ENCODE assay signal across 25 cellular contexts in genomic region chr6:134015719-134016557, GRCh38. TPM values are rescaled to one million over a fixed set of nuclear protein-coding genes. Genes with fewer than 3 reads are reported as not detected.
"Had no signal": no experiment of that assay in that cellular context is flagged by ENCODE, and none has a peak within 500 bp of the region (broad histone marks: within the 10 kb centered on the region; RNA-seq: fewer than 3 reads in every experiment).

No MANE protein-coding gene starts in this region.

- H3K4me3 ChIP-seq: ascending aorta, lower lobe of right lung, thoracic aorta had no signal

- H3K27ac Mint-ChIP-seq: activated naive CD4-positive, alpha-beta T cell treated with anti-CD3 and anti-CD28 coated beads, Interleukin-2, amount 50 U/mL, for 24 hours; naive B cell; stimulated activated naive B cell treated with anti-CD40 and anti-IgM and Interleukin-4, amounts not matched to agents 10 μg/mL and 1 μg/mL and 100 μg/mL, for 72 hours had no signal

- H3K36me3 ChIP-seq: ascending aorta, brain microvascular endothelial cell, lower lobe of right lung, thoracic aorta had no signal

- H3K9me3 ChIP-seq: ascending aorta, lower lobe of right lung, thoracic aorta had no signal

- H3K36me3 Mint-ChIP-seq: activated naive CD4-positive, alpha-beta T cell treated with anti-CD3 and anti-CD28 coated beads, Interleukin-2, amount 50 U/mL, for 24 hours; stimulated activated naive B cell treated with anti-CD40 and anti-IgM and Interleukin-4, amounts not matched to agents 10 μg/mL and 1 μg/mL and 100 μg/mL, for 72 hours had no signal

- H3K4me3 Mint-ChIP-seq: activated naive CD4-positive, alpha-beta T cell treated with anti-CD3 and anti-CD28 coated beads, Interleukin-2, amount 50 U/mL, for 24 hours; naive B cell; stimulated activated naive B cell treated with anti-CD40 and anti-IgM and Interleukin-4, amounts not matched to agents 10 μg/mL and 1 μg/mL and 100 μg/mL, for 72 hours had no signal

- ATAC-seq: activated CD4-positive, CD25-positive, alpha-beta regulatory T cell treated with anti-CD3 and anti-CD28 coated beads, Interleukin-2, amount 50 U/mL, for 24 hours; left lobe of liver; lower lobe of right lung; sciatic nerve; stimulated activated naive B cell treated with anti-CD40 and anti-IgM and Interleukin-4, amounts not matched to agents 10 μg/mL and 1 μg/mL and 100 μg/mL, for 72 hours had no signal

- H3K9me3 Mint-ChIP-seq: activated naive CD4-positive, alpha-beta T cell treated with anti-CD3 and anti-CD28 coated beads, Interleukin-2, amount 50 U/mL, for 24 hours; stimulated activated naive B cell treated with anti-CD40 and anti-IgM and Interleukin-4, amounts not matched to agents 10 μg/mL and 1 μg/mL and 100 μg/mL, for 72 hours had no signal

- H3K4me1 Mint-ChIP-seq: activated naive CD4-positive, alpha-beta T cell treated with anti-CD3 and anti-CD28 coated beads, Interleukin-2, amount 50 U/mL, for 24 hours had no signal

- DNase-seq: activated CD4-positive, alpha-beta T cell treated with anti-CD3 and anti-CD28 coated beads, Interleukin-2, amount 50 U/mL, for 1 hour; activated gamma-delta T cell treated with Interleukin-2 at 50 U/mL for 16 hours; activated T-cell treated with anti-CD3 and anti-CD28 coated beads, Interleukin-2, amount 50 U/mL, for 1 hour; brain microvascular endothelial cell; caudate nucleus; dermis blood vessel endothelial cell; effector CD8-positive, alpha-beta T cell; erythroblast; foreskin melanocyte; kidney; lower lobe of right lung; mesendoderm; naive B cell; nucleus accumbens; posterior cingulate gyrus; stimulated activated CD4-positive, alpha-beta T cell treated with anti-CD3 and anti-CD28 coated beads, Interleukin-2, amount 100 ng/mL, for 48 hours; stimulated activated CD8-positive, alpha-beta memory T cell treated with anti-CD3 and anti-CD28 coated beads, Interleukin-4, amount 100 ng/mL, for 48 hours; stimulated activated naive B cell treated with anti-CD40 and anti-IgM and Interleukin-4, amounts not matched to agents 10 μg/mL and 1 μg/mL and 100 μg/mL, for 72 hours; T-helper 2 cell had no signal

- H3K27ac ChIP-seq: ascending aorta, brain microvascular endothelial cell, lower lobe of right lung, thoracic aorta had no signal

- H3K27me3 ChIP-seq: ascending aorta, brain microvascular endothelial cell had no signal

- H3K27me3 Mint-ChIP-seq: stimulated activated naive B cell treated with anti-CD40 and anti-IgM and Interleukin-4, amounts not matched to agents 10 μg/mL and 1 μg/mL and 100 μg/mL, for 72 hours had no signal

RNA-seq across cellular contexts. Expression of gene SLC2A12, which starts 36.5 kb away (rescaled TPM):
- total RNA-seq: ascending aorta had no signal
